In the genomic region with DNA sequence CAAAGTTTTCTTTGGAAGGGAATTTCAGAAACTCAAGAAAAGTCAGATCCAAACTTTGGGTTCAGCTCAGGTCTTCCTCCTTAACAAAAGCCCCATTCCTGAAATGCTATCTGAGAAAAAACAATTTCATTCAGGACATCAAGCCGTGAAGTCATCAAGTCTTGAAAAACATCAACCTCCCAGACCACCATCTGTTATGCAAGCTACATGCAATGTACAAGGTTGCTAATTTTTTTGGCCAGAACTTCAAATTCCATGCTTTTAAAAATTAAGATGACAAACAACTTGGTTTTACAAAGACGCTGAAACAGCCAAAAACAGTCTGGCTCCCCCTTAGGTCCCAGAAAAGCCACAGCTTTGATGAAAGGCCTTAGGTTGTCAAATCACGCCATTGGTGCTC, we compare ENCODE assay signal across 22 cellular contexts. TPM values are rescaled to one million over a fixed set of nuclear protein-coding genes. Genes with fewer than 3 reads are reported as not detected.
DNase-seq lines count a peak whose midpoint lies in the region; ATAC-seq and TF ChIP-seq lines count a peak whose summit lies in the region.
"Had no signal": no experiment of that assay in that cellular context is flagged by ENCODE, and none has a peak within 500 bp of the region (broad histone marks: within the 10 kb centered on the region; RNA-seq: fewer than 3 reads in every experiment).

No MANE protein-coding gene starts in this region.

- TF ChIP-seq POLR2A in spleen (IDR thresholded peaks at IDR 0.05), result no peak

- ATAC-seq in HG02840 (IDR thresholded peaks at IDR 0.05; ENCODE audit: low FRiP score, unreplicated experiment), result no peak
- ATAC-seq: A549 had no signal

- peak overlapping the region; percentile 80; the same call in 1 of the 2 replicates for H3K27ac ChIP-seq in HUES64 (ENCODE audit: low read depth, low read length)
- H3K27ac ChIP-seq in spleen, result no peak overlapping the region
- H3K27ac ChIP-seq: A549, PC-9, SJSA1 had no signal

- intact Hi-C loops in spleen (cut with DNase I; ENCODE audit: low total_unique reads), result no loop called here

- H3K4me1 ChIP-seq in HUES64 (ENCODE audit: insufficient read depth, low read length) (peaks cover 25% of the 10 kb centered on the region), spleen (no peaks in the 10 kb centered on the region)
- H3K4me1 ChIP-seq: A549, SJSA1 had no signal

- DNase-seq in choroid plexus epithelial cell (ENCODE audit: low read depth) (peak; percentile 72), iris pigment epithelial cell (ENCODE audit: low read depth) (peak; percentile 27), spleen (no peak), HuH-7 (ENCODE audit: low spot score) (no peak), D341Med (ENCODE audit: low spot score) (no peak)
- DNase-seq: C1 segment of cervical spinal cord; CD4-positive, alpha-beta memory T cell; COR-L47; IMR-90; KG1; MM.1S; NCI-H2029; NCI-H446; NCI-H524 treated with DMSO at 0.1 percent for 48 hours; NCI-H82; NK-92 treated with Interleukin-12 subunit alpha and Interleukin-12 subunit beta, amount 100 ng/mL, for 24 hours; PC-9; Right ventricle myocardium superior had no signal

- H3K27me3 ChIP-seq in HUES64 (ENCODE audit: insufficient read depth, low read length), result no peaks in the 10 kb centered on the region
- H3K27me3 ChIP-seq in spleen (replicated peaks in 1 of 7), result no peaks in the 10 kb centered on the region
- H3K27me3 ChIP-seq: SJSA1 had no signal

- WGBS in HUES64, result 76% methylated on average over 3 of the region's 3 CpGs
- WGBS in spleen, 5 donors, result 73 to 84% (median 75%) methylated on average over 3 of the region's 3 CpGs

- H3K9me3 ChIP-seq in HUES64 (ENCODE audit: insufficient read depth, low read depth, low read length) (no peaks in the 10 kb centered on the region), spleen (no peaks in the 10 kb centered on the region)
- H3K9me3 ChIP-seq: A549, SJSA1 had no signal

- no peaks in the 10 kb centered on the region for H3K36me3 ChIP-seq in HUES64 (ENCODE audit: insufficient read depth, low read length)
- H3K36me3 ChIP-seq in spleen, result no peaks in the 10 kb centered on the region
- H3K36me3 ChIP-seq: SJSA1 had no signal

- no peak overlapping the region for H3K9ac ChIP-seq in HUES64 (ENCODE audit: low read depth, low read length)

- H3K4me3 ChIP-seq in HUES64 (ENCODE audit: low read length), result no peak overlapping the region
- no peak overlapping the region for H3K4me3 ChIP-seq in choroid plexus epithelial cell (ENCODE audit: low read depth, low read length)
- H3K4me3 ChIP-seq in spleen, result no peak overlapping the region
- H3K4me3 ChIP-seq: A549, PC-9, SJSA1 had no signal

- TF ChIP-seq CTCF in choroid plexus epithelial cell (conservative IDR thresholded peaks at IDR 0.05; ENCODE audit: low read depth, low read length) (no peak), spleen (IDR thresholded peaks at IDR 0.05 in 8 of 11, conservative IDR thresholded peaks at IDR 0.05 in 3 of 11) (no peak)

RNA-seq across cellular contexts. Expression of a gene that starts 53.9 kb away (rescaled TPM):
- polyA plus RNA-seq in HUES64 (2013, experiment 1 of 2), result 6.7 TPM
- polyA plus RNA-seq in HUES64 (2013, experiment 2 of 2), result 7.5 TPM
- 10 to 100 TPM in 5 of 7 donors, 1 to 10 TPM in 2; 9.8 to 26.7 (median 15.6) TPM for total RNA-seq in spleen
- 1 to 10 TPM; 1.1 to 1.7 (median 1.5) TPM for polyA plus RNA-seq in spleen
- polyA plus RNA-seq: CD4-positive, alpha-beta memory T cell had no signal

Comparison
In these comparisons a context has a peak if more than half of its experiments do, and no peak if none do; other contexts are left out.
1. DNase-seq: peak in choroid plexus epithelial cell (single experiment) and iris pigment epithelial cell (single experiment); none in spleen (single experiment), HuH-7 (single experiment) and D341Med (single experiment).